8 cellular contexts compared by ENCODE assay signal in genomic region chr9:37415011-37415719, GRCh38. TPM values are rescaled to one million over a fixed set of nuclear protein-coding genes. Genes with fewer than 3 reads are reported as not detected.
DNase-seq lines count a peak whose midpoint lies in the region; ATAC-seq and TF ChIP-seq lines count a peak whose summit lies in the region.

No MANE protein-coding gene starts in this region.

- peak overlapping the region; percentile 87 for H3K27ac Mint-ChIP-seq in Caco-2 (ENCODE audit: unreplicated experiment)
- no peak overlapping the region for H3K27ac Mint-ChIP-seq in activated CD8-positive, alpha-beta memory T cell treated with anti-CD3 and anti-CD28 coated beads, Interleukin-2, amount 10 ng/mL, durations not matched to agents 7 days and 5 days

- CTCF ChIA-PET in Caco-2 (lab: Charles Lee): interaction anchor here (0.6 to 0.7 kb wide), 2 partner anchors 24 to 212 kb away, joined by 3 read pairs; no protein-coding TSS in a partner anchor
- CTCF ChIA-PET in activated CD8-positive, alpha-beta memory T cell treated with anti-CD3 and anti-CD28 coated beads, Interleukin-2, amount 10 ng/mL, durations not matched to agents 7 days and 5 days (lab: Charles Lee): interaction anchor here (0.7 to 1.7 kb wide), 7 partner anchors 11 to 177 kb away, joined by 3 to 5 read pairs (median 4); partner anchors contain the start of gene TOMM5

- H3K27ac ChIP-seq in muscle layer of colon (ENCODE audit: low read depth, low read length): peak overlapping the region; percentile 14

- H3K36me3 ChIP-seq in Caco-2 (ENCODE audit: control insufficient read depth, insufficient read depth, low read length) (no peaks in the 10 kb centered on the region), muscle layer of colon (ENCODE audit: insufficient read depth, low read length) (no peaks in the 10 kb centered on the region)

- intact Hi-C loops in Caco-2 (cut with micrococcal nuclease; ENCODE audit: unreplicated experiment): loop anchor here (2.0 kb wide), 3 partner anchors 16 to 58 kb away; partner anchors contain the start of gene ZBTB5

- no TSS peak for BruUV-seq in Caco-2 (replicated peaks; lab: Mats Ljungman, UMichigan)

- TF ChIP-seq CTCF in Caco-2 (IDR thresholded peaks at IDR 0.05; ENCODE audit: insufficient read depth in 1 of 2, low read depth in 1 of 2, low read length in 1 of 2, severe bottlenecking in 1 of 2, unreplicated experiment in 1 of 2): peak; percentile 68 to 88

- POLR2A ChIA-PET in Caco-2 (lab: Charles Lee): interaction anchor here (0.5 to 1.2 kb wide), 2 partner anchors 51 to 54 kb away, joined by 3 read pairs; no protein-coding TSS in a partner anchor

- DNase-seq in Caco-2 (peak; percentile 85 to 90), NCI-H748 (lab: John Stamatoyannopoulos, UW; ENCODE audit: unreplicated experiment) (peak; percentile 72), epidermal melanocyte (ENCODE audit: insufficient read length, low spot score) (peak; percentile 64)
- DNase-seq in activated CD8-positive, alpha-beta memory T cell treated with anti-CD3 and anti-CD28 coated beads, Interleukin-2, amount 10 ng/mL, durations not matched to agents 7 days and 5 days: peak; percentile 82
- peak; percentile 40 to 64 for DNase-seq in stimulated activated CD8-positive, alpha-beta memory T cell treated with anti-CD3 and anti-CD28 coated beads, Interleukin-4, amount 100 ng/mL, for 4 hours (ENCODE audit: low read depth in 2 of 2, low spot score in 1 of 2)

- H3K4me1 ChIP-seq in Caco-2 (peaks cover 40% of the 10 kb centered on the region), muscle layer of colon (ENCODE audit: insufficient read depth, low read length) (peaks cover 8% of the 10 kb centered on the region)

- peak; percentile 36 for ATAC-seq in HG03280 (IDR thresholded peaks at IDR 0.05; ENCODE audit: unreplicated experiment)
- ATAC-seq in activated CD8-positive, alpha-beta memory T cell treated with anti-CD3 and anti-CD28 coated beads, Interleukin-2, amount 10 ng/mL, durations not matched to agents 7 days and 5 days: peak; percentile 75
- no peak for ATAC-seq in HG02678 (IDR thresholded peaks at IDR 0.05; ENCODE audit: unreplicated experiment)

- H3K4me1 Mint-ChIP-seq in Caco-2 (ENCODE audit: low read depth, unreplicated experiment): peaks cover 35% of the 10 kb centered on the region
- peaks cover 29% of the 10 kb centered on the region for H3K4me1 Mint-ChIP-seq in activated CD8-positive, alpha-beta memory T cell treated with anti-CD3 and anti-CD28 coated beads, Interleukin-2, amount 10 ng/mL, durations not matched to agents 7 days and 5 days

- H3K36me3 Mint-ChIP-seq in Caco-2 (ENCODE audit: insufficient read depth, unreplicated experiment): peaks cover 11% of the 10 kb centered on the region
- H3K36me3 Mint-ChIP-seq in activated CD8-positive, alpha-beta memory T cell treated with anti-CD3 and anti-CD28 coated beads, Interleukin-2, amount 10 ng/mL, durations not matched to agents 7 days and 5 days: no peaks in the 10 kb centered on the region

- no peaks in the 10 kb centered on the region for H3K9me3 ChIP-seq in Caco-2
- H3K9me3 ChIP-seq in muscle layer of colon (ENCODE audit: low read length): no peaks in the 10 kb centered on the region

- H3K27me3 Mint-ChIP-seq in Caco-2 (ENCODE audit: insufficient read depth, unreplicated experiment): no peaks in the 10 kb centered on the region
- peaks cover 31% of the 10 kb centered on the region for H3K27me3 Mint-ChIP-seq in activated CD8-positive, alpha-beta memory T cell treated with anti-CD3 and anti-CD28 coated beads, Interleukin-2, amount 10 ng/mL, durations not matched to agents 7 days and 5 days

- H3K9me3 Mint-ChIP-seq in Caco-2 (ENCODE audit: unreplicated experiment): no peaks in the 10 kb centered on the region
- no peaks in the 10 kb centered on the region for H3K9me3 Mint-ChIP-seq in activated CD8-positive, alpha-beta memory T cell treated with anti-CD3 and anti-CD28 coated beads, Interleukin-2, amount 10 ng/mL, durations not matched to agents 7 days and 5 days (ENCODE audit: low read depth)

- no peaks in the 10 kb centered on the region for H3K27me3 ChIP-seq in Caco-2 (replicated peaks; ENCODE audit: control insufficient read depth, insufficient read depth, low read length)
- no peaks in the 10 kb centered on the region for H3K27me3 ChIP-seq in muscle layer of colon (ENCODE audit: control insufficient read depth in 1 of 2, insufficient read depth in 2 of 2, low read length in 2 of 2)

- no peak overlapping the region for H3K4me3 ChIP-seq in Caco-2 (ENCODE audit: low read depth, low read length)
- peak overlapping the region in 1 of 2 donors; percentile 53 for H3K4me3 ChIP-seq in muscle layer of colon (ENCODE audit: low read depth in 1 of 2, low read length in 2 of 2)

- peak overlapping the region; percentile 65 for H3K4me3 Mint-ChIP-seq in Caco-2 (ENCODE audit: unreplicated experiment)
- no peak overlapping the region for H3K4me3 Mint-ChIP-seq in activated CD8-positive, alpha-beta memory T cell treated with anti-CD3 and anti-CD28 coated beads, Interleukin-2, amount 10 ng/mL, durations not matched to agents 7 days and 5 days

- H3K9ac ChIP-seq in muscle layer of colon (ENCODE audit: low read length): no peak overlapping the region

RNA-seq across cellular contexts. Expression of gene GRHPR, which starts 7.3 kb away (rescaled TPM):
- total RNA-seq in Caco-2 (2022): 76.9 and 82.5 TPM in 2 replicates
- total RNA-seq in activated CD8-positive, alpha-beta memory T cell treated with anti-CD3 and anti-CD28 coated beads, Interleukin-2, amount 10 ng/mL, durations not matched to agents 7 days and 5 days: 10 to 100 TPM; 59.3 to 65.6 TPM

RNA-seq across cellular contexts. Expression of gene ZBTB5, which starts 50.1 kb away (rescaled TPM):
- 12.5 and 13.2 TPM in 2 replicates for total RNA-seq in Caco-2 (2022)
- total RNA-seq in activated CD8-positive, alpha-beta memory T cell treated with anti-CD3 and anti-CD28 coated beads, Interleukin-2, amount 10 ng/mL, durations not matched to agents 7 days and 5 days: 1 to 10 TPM; 9.7 TPM
